ENCODE assay signal across 8 cellular contexts in genomic region chr21:41460578-41461527, GRCh38. TPM values are rescaled to one million over a fixed set of nuclear protein-coding genes. Genes with fewer than 3 reads are reported as not detected.
A peak's percentile ranks its signal among the peaks of the same experiment; 100 is the strongest.
DNase-seq lines count a peak whose midpoint lies in the region; ATAC-seq and TF ChIP-seq lines count a peak whose summit lies in the region.

No MANE protein-coding gene starts in this region.

- DNase-seq in ACHN, result peak; percentile 58
- DNase-seq in LHCN-M2 (ENCODE audit: low read depth), result peak; percentile 45
- DNase-seq in T-helper 9 cell, result peak; percentile 45
- peak; percentile 67 for DNase-seq in astrocyte of the spinal cord (ENCODE audit: low read depth, low spot score)
- peak in 36 of 51 donors; percentile 1 to 64 (median 28) for DNase-seq in hypothalamus (lab: John Stamatoyannopoulos, UW)
- DNase-seq in stimulated activated CD4-positive, alpha-beta T cell treated with anti-CD3 and anti-CD28 coated beads, Interleukin-12 subunit alpha, Interleukin-12 subunit beta, amount 100 ng/mL, for 24 hours (ENCODE audit: low read depth in 2 of 2), result peak; percentile 14 to 37

- no peak overlapping the region for H3K4me3 ChIP-seq in astrocyte of the spinal cord (ENCODE audit: low read depth, low read length)

- peak; percentile 90 for TF ChIP-seq CTCF in astrocyte of the spinal cord (IDR thresholded peaks at IDR 0.05; ENCODE audit: low read depth, low read length)

- in situ Hi-C loops in ACHN (cut with HindIII; ENCODE audit: low pct_ligation_motif_present, low pct_unique_long_range_greater_than_20kb, low sequenced_read_pairs) (no loop called here), astrocyte of the spinal cord (cut with HindIII; ENCODE audit: low sequenced_read_pairs) (no loop called here)

- ATAC-seq in GM18505 (IDR thresholded peaks at IDR 0.05; ENCODE audit: unreplicated experiment) (peak; percentile 57), GM19397 (IDR thresholded peaks at IDR 0.05; ENCODE audit: unreplicated experiment) (no peak)

- no peak for TF ChIP-seq POLR2A in GM18505 (IDR thresholded peaks at IDR 0.05; ENCODE audit: borderline replicate concordance, extremely low read depth, insufficient read depth, insufficient read length)

RNA-seq across cellular contexts. Expression of gene MX1, which starts 34.8 kb away (rescaled TPM):
- total RNA-seq in LHCN-M2 (2014; rRNA removed), result 3.8 and 8.4 TPM in 2 replicates
- polyA plus RNA-seq in LHCN-M2 (2012), result 1.5 TPM

RNA-seq across cellular contexts. Expression of gene TMPRSS2, which starts 47.1 kb away (rescaled TPM):
- total RNA-seq in LHCN-M2 (2014; rRNA removed), result not detected in 2 replicates
- polyA plus RNA-seq in LHCN-M2 (2012), result not detected
